ENCODE assay signal across 11 cellular contexts in genomic region chr1:107474877-107475612, GRCh38.
A peak's percentile ranks its signal among the peaks of the same experiment; 100 is the strongest.
DNase-seq lines count a peak whose midpoint lies in the region; ATAC-seq lines count a peak whose summit lies in the region.
"Had no signal": no experiment of that assay in that cellular context is flagged by ENCODE, and none has a peak within 500 bp of the region (broad histone marks: within the 10 kb centered on the region; RNA-seq: fewer than 3 reads in every experiment).

No MANE protein-coding gene starts in this region.

- H3K4me3 ChIP-seq in skeletal muscle cell (ENCODE audit: low read depth, low read length) = no peak overlapping the region

- DNase-seq in activated CD4-positive, CD25-positive, alpha-beta regulatory T cell (lab: John Stamatoyannopoulos, UW) = no peak
- DNase-seq in skeletal muscle cell (ENCODE audit: low read depth) (peak; percentile 27), islet precursor cell (no peak), NCI-H1092 (lab: John Stamatoyannopoulos, UW) (no peak), HCEC 1CT (no peak)
- DNase-seq: activated effector memory CD4-positive, alpha-beta T cell treated with Interleukin-2 at 50 U/mL for 16 hours; left colon; NCI-H510A had no signal

- ATAC-seq in activated CD4-positive, CD25-positive, alpha-beta regulatory T cell treated with anti-CD3 and anti-CD28 coated beads, Interleukin-2, amount 50 U/mL, for 24 hours = peak; percentile 66 to 82
- ATAC-seq in HG02588 (IDR thresholded peaks at IDR 0.05; ENCODE audit: unreplicated experiment) = peak; percentile 87
- peak; percentile 72 for ATAC-seq in HG03520 (IDR thresholded peaks at IDR 0.05; ENCODE audit: unreplicated experiment)
- ATAC-seq: left colon had no signal
